In the genomic region with DNA sequence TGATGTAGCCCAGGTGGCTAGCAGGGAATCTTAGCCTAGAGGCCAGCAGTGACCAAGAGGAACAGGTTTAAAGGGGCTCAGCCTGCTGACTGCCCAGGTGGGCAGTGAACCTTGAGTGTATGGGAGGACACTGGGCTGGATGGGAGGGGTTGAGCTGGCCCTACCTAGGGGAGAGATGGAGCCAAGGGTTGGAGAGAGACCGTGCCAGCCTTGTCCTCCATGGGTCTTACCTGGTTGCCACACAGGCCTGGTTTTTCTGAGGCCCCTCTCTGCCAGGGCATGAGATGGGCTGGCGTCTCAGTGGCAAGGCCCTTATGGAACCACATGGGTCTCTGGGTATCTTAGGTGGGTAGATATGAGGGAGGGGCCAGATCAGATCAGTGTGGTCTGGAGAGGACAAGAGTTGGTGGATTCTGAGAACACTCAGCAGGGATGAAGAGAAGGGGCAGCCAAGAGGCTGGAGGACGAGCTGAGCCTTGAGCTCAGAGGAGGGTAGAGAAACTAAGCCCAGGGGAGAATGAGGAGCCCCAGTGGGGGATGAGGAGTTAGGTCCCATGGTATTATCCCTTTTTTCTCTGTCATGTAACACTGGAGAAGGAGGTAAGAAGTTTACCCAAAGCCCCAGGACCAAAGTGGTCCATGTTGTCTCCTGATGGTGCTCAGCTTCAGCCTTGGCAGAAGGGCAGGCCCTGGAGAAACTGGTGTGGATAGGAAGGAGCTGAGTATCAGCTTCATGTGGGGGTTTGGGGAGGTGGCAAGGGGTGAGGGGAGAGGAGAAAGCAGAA, we compare ENCODE assay signal across 20 cellular contexts. TPM values are rescaled to one million over a fixed set of nuclear protein-coding genes. Genes with fewer than 3 reads are reported as not detected.
DNase-seq lines count a peak whose midpoint lies in the region; ATAC-seq and TF ChIP-seq lines count a peak whose summit lies in the region.
"Had no signal": no experiment of that assay in that cellular context is flagged by ENCODE, and none has a peak within 500 bp of the region (broad histone marks: within the 10 kb centered on the region; RNA-seq: fewer than 3 reads in every experiment).

No MANE protein-coding gene starts in this region.

- CTCF ChIA-PET in activated naive CD4-positive, alpha-beta T cell treated with anti-CD3 and anti-CD28 coated beads for 36 hours (lab: Charles Lee): no interaction called here
- CTCF ChIA-PET in activated CD8-positive, alpha-beta T cell treated with anti-CD3 and anti-CD28 coated beads for 36 hours (lab: Charles Lee): interaction anchor here (0.8 to 1.4 kb wide), 4 partner anchors 22 to 79 kb away, joined by 3 read pairs; no protein-coding TSS in a partner anchor

- H3K36me3 Mint-ChIP-seq in activated naive CD4-positive, alpha-beta T cell treated with anti-CD3 and anti-CD28 coated beads for 36 hours (ENCODE audit: low read depth): peaks cover 16% of the 10 kb centered on the region
- peaks cover 51% of the 10 kb centered on the region for H3K36me3 Mint-ChIP-seq in activated CD8-positive, alpha-beta T cell treated with anti-CD3 and anti-CD28 coated beads for 36 hours (ENCODE audit: low read depth)
- H3K36me3 Mint-ChIP-seq in activated naive CD8-positive, alpha-beta T cell treated with anti-CD3 and anti-CD28 coated beads, Interleukin-2, amount 50 U/mL, for 24 hours (ENCODE audit: low read depth): peaks cover 61% of the 10 kb centered on the region
- H3K36me3 Mint-ChIP-seq in stimulated activated effector memory CD8-positive, alpha-beta T cell treated with anti-CD3 and anti-CD28 coated beads, Interleukin-12 subunit alpha, Interleukin-12 subunit beta, amount 100 ng/mL, for 72 hours: peaks cover 76% of the 10 kb centered on the region
- H3K36me3 Mint-ChIP-seq: CD14-positive monocyte, memory B cell had no signal

- DNase-seq in activated naive CD4-positive, alpha-beta T cell treated with anti-CD3 and anti-CD28 coated beads for 36 hours: no peak
- DNase-seq in activated naive CD4-positive, alpha-beta T cell (lab: John Stamatoyannopoulos, UW): no peak
- DNase-seq in activated CD8-positive, alpha-beta T cell treated with anti-CD3 and anti-CD28 coated beads for 36 hours: no peak
- DNase-seq in activated naive CD8-positive, alpha-beta T cell treated with anti-CD3 and anti-CD28 coated beads, Interleukin-2, amount 50 U/mL, for 24 hours: peak; percentile 54
- DNase-seq in stimulated activated effector memory CD8-positive, alpha-beta T cell treated with anti-CD3 and anti-CD28 coated beads, Interleukin-12 subunit alpha, Interleukin-12 subunit beta, amount 100 ng/mL, for 72 hours (ENCODE audit: low spot score in 2 of 2): peak in 1 of 2 donors; percentile 70
- DNase-seq in putamen (ENCODE audit: low spot score) (no peak), amygdala (lab: John Stamatoyannopoulos, UW) (no peak)
- DNase-seq: left cardiac atrium, NCI-H187, SK-N-SH, testis had no signal

- TF ChIP-seq CTCF in activated CD8-positive, alpha-beta T cell treated with anti-CD3 and anti-CD28 coated beads for 36 hours (IDR thresholded peaks at IDR 0.05): no peak

- peaks cover 4% of the 10 kb centered on the region for H3K4me1 Mint-ChIP-seq in activated naive CD4-positive, alpha-beta T cell treated with anti-CD3 and anti-CD28 coated beads for 36 hours (ENCODE audit: low read depth)
- peaks cover 42% of the 10 kb centered on the region for H3K4me1 Mint-ChIP-seq in activated CD8-positive, alpha-beta T cell treated with anti-CD3 and anti-CD28 coated beads for 36 hours (ENCODE audit: low read depth)
- H3K4me1 Mint-ChIP-seq in activated naive CD8-positive, alpha-beta T cell treated with anti-CD3 and anti-CD28 coated beads, Interleukin-2, amount 50 U/mL, for 24 hours: peaks cover 57% of the 10 kb centered on the region
- peaks cover 73% of the 10 kb centered on the region for H3K4me1 Mint-ChIP-seq in stimulated activated effector memory CD8-positive, alpha-beta T cell treated with anti-CD3 and anti-CD28 coated beads, Interleukin-12 subunit alpha, Interleukin-12 subunit beta, amount 100 ng/mL, for 72 hours

- no peaks in the 10 kb centered on the region for H3K9me3 Mint-ChIP-seq in activated naive CD4-positive, alpha-beta T cell treated with anti-CD3 and anti-CD28 coated beads for 36 hours
- H3K9me3 Mint-ChIP-seq in activated CD8-positive, alpha-beta T cell treated with anti-CD3 and anti-CD28 coated beads for 36 hours: peaks cover 2% of the 10 kb centered on the region
- no peaks in the 10 kb centered on the region for H3K9me3 Mint-ChIP-seq in activated naive CD8-positive, alpha-beta T cell treated with anti-CD3 and anti-CD28 coated beads, Interleukin-2, amount 50 U/mL, for 24 hours
- no peaks in the 10 kb centered on the region for H3K9me3 Mint-ChIP-seq in stimulated activated effector memory CD8-positive, alpha-beta T cell treated with anti-CD3 and anti-CD28 coated beads, Interleukin-12 subunit alpha, Interleukin-12 subunit beta, amount 100 ng/mL, for 72 hours
- H3K9me3 Mint-ChIP-seq: dendritic cell treated with granulocyte-macrophage colony-stimulating factor and Interleukin-4, amounts not matched to agents 40 ng/mL and 50 ng/mL, for 4 days; memory B cell had no signal

- H3K27ac Mint-ChIP-seq in activated naive CD4-positive, alpha-beta T cell treated with anti-CD3 and anti-CD28 coated beads for 36 hours: peak overlapping the region; percentile 64
- peak overlapping the region; percentile 95 for H3K27ac Mint-ChIP-seq in activated CD8-positive, alpha-beta T cell treated with anti-CD3 and anti-CD28 coated beads for 36 hours
- H3K27ac Mint-ChIP-seq in activated naive CD8-positive, alpha-beta T cell treated with anti-CD3 and anti-CD28 coated beads, Interleukin-2, amount 50 U/mL, for 24 hours: peak overlapping the region; percentile 92
- peak overlapping the region; percentile 98 for H3K27ac Mint-ChIP-seq in stimulated activated effector memory CD8-positive, alpha-beta T cell treated with anti-CD3 and anti-CD28 coated beads, Interleukin-12 subunit alpha, Interleukin-12 subunit beta, amount 100 ng/mL, for 72 hours
- H3K27ac Mint-ChIP-seq: dendritic cell treated with granulocyte-macrophage colony-stimulating factor and Interleukin-4, amounts not matched to agents 40 ng/mL and 50 ng/mL, for 4 days; memory B cell had no signal

- POLR2A ChIA-PET in activated CD8-positive, alpha-beta T cell treated with anti-CD3 and anti-CD28 coated beads for 36 hours (lab: Charles Lee): interaction anchor here (1.1 to 1.7 kb wide), 5 partner anchors 18 to 50 kb away, joined by 3 to 6 read pairs (median 5); partner anchors contain the start of gene GZMH

- H3K4me3 Mint-ChIP-seq in activated naive CD4-positive, alpha-beta T cell treated with anti-CD3 and anti-CD28 coated beads for 36 hours: peak overlapping the region; percentile 25
- H3K4me3 Mint-ChIP-seq in activated CD8-positive, alpha-beta T cell treated with anti-CD3 and anti-CD28 coated beads for 36 hours: peak overlapping the region; percentile 93
- H3K4me3 Mint-ChIP-seq in activated naive CD8-positive, alpha-beta T cell treated with anti-CD3 and anti-CD28 coated beads, Interleukin-2, amount 50 U/mL, for 24 hours: peak overlapping the region; percentile 90
- peak overlapping the region; percentile 96 for H3K4me3 Mint-ChIP-seq in stimulated activated effector memory CD8-positive, alpha-beta T cell treated with anti-CD3 and anti-CD28 coated beads, Interleukin-12 subunit alpha, Interleukin-12 subunit beta, amount 100 ng/mL, for 72 hours
- H3K4me3 Mint-ChIP-seq: CD14-positive monocyte; dendritic cell treated with granulocyte-macrophage colony-stimulating factor and Interleukin-4, amounts not matched to agents 40 ng/mL and 50 ng/mL, for 4 days; memory B cell had no signal

- no peaks in the 10 kb centered on the region for H3K27me3 Mint-ChIP-seq in activated naive CD4-positive, alpha-beta T cell treated with anti-CD3 and anti-CD28 coated beads for 36 hours (ENCODE audit: low read depth)
- H3K27me3 Mint-ChIP-seq in activated CD8-positive, alpha-beta T cell treated with anti-CD3 and anti-CD28 coated beads for 36 hours: no peaks in the 10 kb centered on the region
- H3K27me3 Mint-ChIP-seq in activated naive CD8-positive, alpha-beta T cell treated with anti-CD3 and anti-CD28 coated beads, Interleukin-2, amount 50 U/mL, for 24 hours: no peaks in the 10 kb centered on the region
- H3K27me3 Mint-ChIP-seq: dendritic cell treated with granulocyte-macrophage colony-stimulating factor and Interleukin-4, amounts not matched to agents 40 ng/mL and 50 ng/mL, for 4 days had no signal

- ATAC-seq in activated CD8-positive, alpha-beta T cell treated with anti-CD3 and anti-CD28 coated beads for 36 hours: peak; percentile 12
- ATAC-seq in activated naive CD8-positive, alpha-beta T cell treated with anti-CD3 and anti-CD28 coated beads, Interleukin-2, amount 50 U/mL, for 24 hours: peak; percentile 45
- peak; percentile 0 for ATAC-seq in stimulated activated effector memory CD8-positive, alpha-beta T cell treated with anti-CD3 and anti-CD28 coated beads, Interleukin-12 subunit alpha, Interleukin-12 subunit beta, amount 100 ng/mL, for 72 hours
- no peak for ATAC-seq in HG03097 (IDR thresholded peaks at IDR 0.05; ENCODE audit: low FRiP score, unreplicated experiment)
- ATAC-seq: activated CD4-positive, CD25-positive, alpha-beta regulatory T cell treated with anti-CD3 and anti-CD28 coated beads, Interleukin-2, amount 50 U/mL, for 24 hours; left cardiac atrium had no signal

- intact Hi-C loops in activated naive CD4-positive, alpha-beta T cell treated with anti-CD3 and anti-CD28 coated beads for 36 hours (cut with micrococcal nuclease): loop anchor here (2.0 kb wide), 1 partner anchor 25 kb away; no protein-coding TSS in a partner anchor
- intact Hi-C loops in activated CD8-positive, alpha-beta T cell treated with anti-CD3 and anti-CD28 coated beads for 36 hours (cut with micrococcal nuclease): loop anchor here (5.0 kb wide), 1 partner anchor 62 kb away; no protein-coding TSS in a partner anchor

RNA-seq across cellular contexts. Expression of gene GZMB, which starts 3.7 kb away (rescaled TPM):
- total RNA-seq in activated naive CD4-positive, alpha-beta T cell treated with anti-CD3 and anti-CD28 coated beads for 36 hours: 100 to 1,000 TPM; 811 to 864 TPM
- 1,000 to 10,000 TPM; 1,751 to 1,779 TPM for total RNA-seq in activated CD8-positive, alpha-beta T cell treated with anti-CD3 and anti-CD28 coated beads for 36 hours
- total RNA-seq: H1, LHCN-M2, RPMI7951 had no signal

RNA-seq across cellular contexts. Expression of gene GZMH, which starts 20.8 kb away (rescaled TPM):
- total RNA-seq in activated naive CD4-positive, alpha-beta T cell treated with anti-CD3 and anti-CD28 coated beads for 36 hours: 10 to 100 TPM; 81.3 to 86.1 TPM
- total RNA-seq in activated CD8-positive, alpha-beta T cell treated with anti-CD3 and anti-CD28 coated beads for 36 hours: 10 to 100 TPM; 55.0 to 61.3 TPM
- total RNA-seq: H1, LHCN-M2, RPMI7951 had no signal

RNA-seq across cellular contexts. Expression of gene CTSG, which starts 54.2 kb away (rescaled TPM):
- total RNA-seq in activated naive CD4-positive, alpha-beta T cell treated with anti-CD3 and anti-CD28 coated beads for 36 hours: under 1 TPM; 0.31 to 0.35 TPM
- total RNA-seq in activated CD8-positive, alpha-beta T cell treated with anti-CD3 and anti-CD28 coated beads for 36 hours: not detected
- total RNA-seq: H1, LHCN-M2, right atrium auricular region, RPMI7951 had no signal

Comparison
In these comparisons a context has a peak if more than half of its experiments do, and no peak if none do; other contexts are left out.
1. H3K4me3 Mint-ChIP-seq: peak in every context shown above with its lines; median percentile 96 in stimulated activated effector memory CD8-positive, alpha-beta T cell treated with anti-CD3 and anti-CD28 coated beads, Interleukin-12 subunit alpha, Interleukin-12 subunit beta, amount 100 ng/mL, for 72 hours; 93 in activated CD8-positive, alpha-beta T cell treated with anti-CD3 and anti-CD28 coated beads for 36 hours; 90 in activated naive CD8-positive, alpha-beta T cell treated with anti-CD3 and anti-CD28 coated beads, Interleukin-2, amount 50 U/mL, for 24 hours; 25 in activated naive CD4-positive, alpha-beta T cell treated with anti-CD3 and anti-CD28 coated beads for 36 hours.